17 cellular contexts compared by ENCODE assay signal in the genomic region with DNA sequence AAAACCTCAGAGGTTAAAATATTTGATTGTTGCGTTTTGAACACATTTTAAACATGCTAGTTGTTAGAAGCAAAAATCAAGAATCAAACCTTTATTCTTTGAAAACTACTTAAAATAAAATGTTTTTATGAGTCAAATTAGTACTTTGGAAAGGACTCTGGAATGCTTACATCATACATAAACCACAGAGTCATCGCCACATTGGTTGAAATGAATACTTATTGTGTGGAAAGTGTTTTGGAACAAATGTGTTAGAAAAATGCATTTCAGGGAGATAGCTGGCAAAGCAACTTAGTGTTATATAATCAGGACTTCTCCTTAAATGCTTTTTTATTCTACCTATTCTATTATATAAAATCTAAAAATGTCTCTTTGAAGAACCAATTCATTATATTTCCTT. TPM values are rescaled to one million over a fixed set of nuclear protein-coding genes. Genes with fewer than 3 reads are reported as not detected.
DNase-seq lines count a peak whose midpoint lies in the region; ATAC-seq and TF ChIP-seq lines count a peak whose summit lies in the region.
"Had no signal": no experiment of that assay in that cellular context is flagged by ENCODE, and none has a peak within 500 bp of the region (broad histone marks: within the 10 kb centered on the region; RNA-seq: fewer than 3 reads in every experiment).

No MANE protein-coding gene starts in this region.

- no peaks in the 10 kb centered on the region for H3K9me3 Mint-ChIP-seq in type B pancreatic cell
- H3K9me3 Mint-ChIP-seq: activated naive CD8-positive, alpha-beta T cell treated with anti-CD3 and anti-CD28 coated beads for 36 hours; H9; neural progenitor cell had no signal

- no peaks in the 10 kb centered on the region for H3K4me1 Mint-ChIP-seq in type B pancreatic cell (ENCODE audit: unreplicated experiment)
- H3K4me1 Mint-ChIP-seq: H9, neural progenitor cell had no signal

- H3F3A ChIP-seq in GM23248 (ENCODE audit: insufficient read depth) = peaks cover 15% of the 10 kb centered on the region

- H3K4me3 Mint-ChIP-seq in type B pancreatic cell = no peak overlapping the region
- H3K4me3 Mint-ChIP-seq: activated naive CD8-positive, alpha-beta T cell treated with anti-CD3 and anti-CD28 coated beads for 36 hours; H9; neural progenitor cell; T-helper 17 cell had no signal

- TF ChIP-seq CTCF in astrocyte of the spinal cord (IDR thresholded peaks at IDR 0.05; ENCODE audit: low read depth, low read length) (no peak), type B pancreatic cell (conservative IDR thresholded peaks at IDR 0.05) (no peak)

- 22 to 35% methylated on average over 2 of the region's 2 CpGs for WGBS in GM23248 (ENCODE audit: low coverage in 1 of 2, low lambda C conversion rate in 2 of 2, missing lambda C conversion rate in 2 of 2), 2 experiments

- no peaks in the 10 kb centered on the region for H3K36me3 Mint-ChIP-seq in type B pancreatic cell
- H3K36me3 Mint-ChIP-seq: activated naive CD8-positive, alpha-beta T cell treated with anti-CD3 and anti-CD28 coated beads for 36 hours; neural progenitor cell had no signal

- H3K27ac ChIP-seq in GM23248 = peak overlapping the region; percentile 24
- H3K27ac ChIP-seq: esophagus squamous epithelium, neural progenitor cell had no signal

- no peaks in the 10 kb centered on the region for H3K36me3 ChIP-seq in GM23248 (ENCODE audit: low read depth)
- H3K36me3 ChIP-seq: esophagus squamous epithelium, neural progenitor cell had no signal

- H3K9me2 ChIP-seq in GM23248 (ENCODE audit: insufficient read depth) = no peaks in the 10 kb centered on the region

- no peak for ATAC-seq in HG02981 (IDR thresholded peaks at IDR 0.05; ENCODE audit: unreplicated experiment)
- ATAC-seq: T-helper 17 cell had no signal

- H3K4me3 ChIP-seq in GM23248 (no peak overlapping the region), astrocyte of the spinal cord (ENCODE audit: low read depth, low read length) (no peak overlapping the region)
- H3K4me3 ChIP-seq: esophagus squamous epithelium, neural progenitor cell had no signal

- H3K27ac Mint-ChIP-seq in type B pancreatic cell = no peak overlapping the region
- H3K27ac Mint-ChIP-seq: activated naive CD8-positive, alpha-beta T cell treated with anti-CD3 and anti-CD28 coated beads for 36 hours; H9; neural progenitor cell; T-helper 17 cell had no signal

- no peaks in the 10 kb centered on the region for H3K79me2 ChIP-seq in GM23248 (ENCODE audit: insufficient read depth)

- H3K9ac ChIP-seq in GM23248 = no peak overlapping the region
- H3K9ac ChIP-seq: neural progenitor cell had no signal

- H2AFZ ChIP-seq in GM23248 = no peak overlapping the region
- H2AFZ ChIP-seq: neural progenitor cell had no signal

- peaks cover 16% of the 10 kb centered on the region for H3K4me1 ChIP-seq in GM23248 (ENCODE audit: insufficient read depth)
- H3K4me1 ChIP-seq: esophagus squamous epithelium, neural progenitor cell had no signal

- peak; percentile 30 for DNase-seq in AG08396 (ENCODE audit: low spot score)
- DNase-seq in GM23248 = peak; percentile 80
- peak; percentile 74 for DNase-seq in astrocyte of the spinal cord (ENCODE audit: low read depth, low spot score)
- DNase-seq in inferior parietal cortex (ENCODE audit: extremely low spot score) = peak; percentile 37
- DNase-seq in NCI-H2029 treated with DMSO at 0.1 percent for 48 hours (lab: John Stamatoyannopoulos, UW) = no peak
- no peak for DNase-seq in ureter (ENCODE audit: low spot score)
- no peak for DNase-seq in type B pancreatic cell (ENCODE audit: extremely low spot score, unreplicated experiment)
- DNase-seq: activated naive CD8-positive, alpha-beta T cell treated with anti-CD3 and anti-CD28 coated beads for 36 hours; esophagus squamous epithelium; H9; KG1; kidney glomerular epithelial cell; NCI-H526 treated with DMSO at 0.1 percent for 48 hours; SHP77; T-helper 17 cell had no signal

- peak overlapping the region; percentile 8 for H3K4me2 ChIP-seq in GM23248 (ENCODE audit: unreplicated experiment)
- H3K4me2 ChIP-seq: neural progenitor cell had no signal

- no peaks in the 10 kb centered on the region for H4K20me1 ChIP-seq in GM23248 (ENCODE audit: insufficient read depth)

- no peaks in the 10 kb centered on the region for H3K27me3 ChIP-seq in GM23248 (replicated peaks; ENCODE audit: insufficient read depth)
- H3K27me3 ChIP-seq: esophagus squamous epithelium, neural progenitor cell had no signal

- no peaks in the 10 kb centered on the region for H3K27me3 Mint-ChIP-seq in type B pancreatic cell
- H3K27me3 Mint-ChIP-seq: activated naive CD8-positive, alpha-beta T cell treated with anti-CD3 and anti-CD28 coated beads for 36 hours; T-helper 17 cell had no signal

- in situ Hi-C loops in GM23248 (cut with MboI) (no loop called here), astrocyte of the spinal cord (cut with HindIII; ENCODE audit: low sequenced_read_pairs) (no loop called here)

- H3K9me3 ChIP-seq in GM23248 (ENCODE audit: low read depth) = no peaks in the 10 kb centered on the region
- H3K9me3 ChIP-seq: esophagus squamous epithelium had no signal

RNA-seq across cellular contexts. Expression of a gene that starts 49.4 kb away (rescaled TPM):
- total RNA-seq in GM23248 (2014; rRNA removed; shearing (Covaris generic)) = 94.5 and 104 TPM in 2 replicates
- polyA plus RNA-seq in GM23248 (2016; fragmentation: Nextera tagmentation; extraction: Ambion mirVana) = 74.4 and 78.8 TPM in 2 replicates
- total RNA-seq in ureter (40.2 TPM), type B pancreatic cell (ENCODE audit: low replicate concordance) (57.6 and 62.0 TPM in 2 replicates)

Comparison
In these comparisons a context has a peak if more than half of its experiments do, and no peak if none do; other contexts are left out.
1. DNase-seq: peak in AG08396 (single experiment), GM23248 (single experiment), astrocyte of the spinal cord (single experiment) and inferior parietal cortex (single experiment); none in NCI-H2029 treated with DMSO at 0.1 percent for 48 hours (single experiment), ureter (single experiment) and type B pancreatic cell (single experiment).